ENCODE assay signal across 17 cellular contexts in the genomic region with DNA sequence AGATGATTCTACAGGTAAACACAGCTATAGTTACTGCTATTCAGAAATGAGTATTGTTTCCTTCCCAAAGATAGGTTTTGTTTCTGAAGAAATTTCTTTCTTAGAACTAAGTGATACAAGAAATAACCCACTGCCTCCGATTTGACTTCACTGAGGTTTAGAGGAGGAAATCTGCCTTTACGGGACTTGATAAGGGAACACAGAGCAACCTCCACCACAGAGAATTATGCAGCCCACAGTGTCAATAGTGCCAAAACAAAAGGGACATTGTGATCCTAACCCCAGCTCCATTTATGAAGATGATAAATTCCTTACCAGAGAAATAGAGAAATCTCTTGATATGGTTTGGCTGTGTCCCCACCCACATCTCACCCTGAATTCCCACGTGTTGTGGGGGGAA.
"Had no signal": no experiment of that assay in that cellular context is flagged by ENCODE, and none has a peak within 500 bp of the region (broad histone marks: within the 10 kb centered on the region; RNA-seq: fewer than 3 reads in every experiment).

No MANE protein-coding gene starts in this region.

- H3K4me3 ChIP-seq: esophagus squamous epithelium, lung, pancreas, sigmoid colon, thoracic aorta, tibial nerve, upper lobe of left lung had no signal

- H3K4me1 ChIP-seq: pancreas, sigmoid colon, tibial nerve, upper lobe of left lung had no signal

- H3K27ac ChIP-seq: esophagus squamous epithelium, pancreas, sigmoid colon, thoracic aorta, tibial nerve, upper lobe of left lung had no signal

- H3K9me3 ChIP-seq: esophagus squamous epithelium, pancreas, sigmoid colon, thoracic aorta, upper lobe of left lung had no signal

- H3K27ac Mint-ChIP-seq: effector memory CD8-positive, alpha-beta T cell; memory B cell; natural killer cell; stimulated activated memory B cell treated with anti-CD40 and anti-IgM and Interleukin-4, amounts not matched to agents 10 μg/mL and 1 μg/mL and 100 μg/mL, for 72 hours had no signal

- H3K4me1 Mint-ChIP-seq: memory B cell; natural killer cell; stimulated activated memory B cell treated with anti-CD40 and anti-IgM and Interleukin-4, amounts not matched to agents 10 μg/mL and 1 μg/mL and 100 μg/mL, for 72 hours had no signal

- H3K9me3 Mint-ChIP-seq: effector memory CD8-positive, alpha-beta T cell; natural killer cell had no signal

- DNase-seq: cortex of kidney; effector memory CD8-positive, alpha-beta T cell; erythroblast; esophagus squamous epithelium; natural killer cell; pancreas; sigmoid colon; stimulated activated CD4-positive, alpha-beta T cell treated with anti-CD3 and anti-CD28 coated beads, Interleukin-2, amount 100 ng/mL, for 24 hours; stimulated activated CD4-positive, alpha-beta T cell treated with anti-CD3 and anti-CD28 coated beads, Interleukin-4, amount 100 ng/mL, for 24 hours; stimulated activated naive CD8-positive, alpha-beta T cell treated with anti-CD3 and anti-CD28 coated beads, Interleukin-15, Interleukin-2, amounts not matched to agents 100 U/mL and 50 U/mL, for 24 hours; substantia nigra; upper lobe of left lung had no signal

- H3K27me3 ChIP-seq: esophagus squamous epithelium, pancreas, sigmoid colon, tibial nerve, upper lobe of left lung had no signal

- H3K4me3 Mint-ChIP-seq: effector memory CD8-positive, alpha-beta T cell; memory B cell; natural killer cell; stimulated activated memory B cell treated with anti-CD40 and anti-IgM and Interleukin-4, amounts not matched to agents 10 μg/mL and 1 μg/mL and 100 μg/mL, for 72 hours had no signal

- H3K36me3 ChIP-seq: esophagus squamous epithelium, pancreas, sigmoid colon, thoracic aorta, tibial nerve, upper lobe of left lung had no signal

- H3K36me3 Mint-ChIP-seq: memory B cell; natural killer cell; stimulated activated memory B cell treated with anti-CD40 and anti-IgM and Interleukin-4, amounts not matched to agents 10 μg/mL and 1 μg/mL and 100 μg/mL, for 72 hours had no signal

- ATAC-seq: effector memory CD8-positive, alpha-beta T cell; natural killer cell; pancreas; stimulated activated memory B cell treated with anti-CD40 and anti-IgM and Interleukin-4, amounts not matched to agents 10 μg/mL and 1 μg/mL and 100 μg/mL, for 72 hours; stimulated activated naive CD8-positive, alpha-beta T cell treated with anti-CD3 and anti-CD28 coated beads, Interleukin-15, Interleukin-2, amounts not matched to agents 100 U/mL and 50 U/mL, for 24 hours had no signal
